Comparison of ENCODE assay signal across 14 cellular contexts in the genomic region with DNA sequence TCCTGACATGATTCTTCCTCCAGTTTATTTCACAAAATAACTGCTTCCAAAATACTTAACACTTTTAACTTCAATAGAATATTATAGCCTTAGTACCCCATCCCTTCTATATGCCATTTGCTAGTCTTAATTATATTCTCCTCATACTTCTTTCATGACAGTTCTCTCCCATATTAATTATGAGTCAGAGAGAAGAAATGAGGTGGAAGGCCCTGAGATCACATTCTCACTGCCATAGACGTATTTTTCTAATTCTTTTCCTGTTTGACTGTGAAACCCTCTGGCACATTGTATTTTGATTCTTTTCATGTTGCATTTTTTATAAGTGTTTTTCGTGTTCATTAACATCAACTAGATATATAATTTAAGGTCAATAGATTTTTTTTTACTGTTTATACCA.
A peak's percentile ranks its signal among the peaks of the same experiment; 100 is the strongest.
DNase-seq lines count a peak whose midpoint lies in the region; ATAC-seq, FAIRE-seq and TF ChIP-seq lines count a peak whose summit lies in the region.
"Had no signal": no experiment of that assay in that cellular context is flagged by ENCODE, and none has a peak within 500 bp of the region (broad histone marks: within the 10 kb centered on the region; RNA-seq: fewer than 3 reads in every experiment).

No MANE protein-coding gene starts in this region.

- peak overlapping the region; percentile 58; the same call in 1 of the 2 replicates for H3K27ac ChIP-seq in GM12878 (ENCODE audit: control insufficient read depth, insufficient read depth)
- no peak overlapping the region for H3K27ac ChIP-seq in kidney (ENCODE audit: low read depth in 2 of 2, low read length in 2 of 2)
- H3K27ac ChIP-seq: adrenal gland had no signal

- H3K36me3 ChIP-seq in GM12878 (ENCODE audit: control insufficient read depth in 2 of 2, insufficient read depth in 2 of 2, low read length in 1 of 2), result peaks cover 2 to 16% of the 10 kb centered on the region in 2 experiments; a peak in 3 of 4 replicates
- H3K36me3 ChIP-seq in kidney epithelial cell (ENCODE audit: control insufficient read depth, insufficient read depth, low read length), result no peaks in the 10 kb centered on the region
- peaks cover 0 to 6% of the 10 kb centered on the region in 2 donors for H3K36me3 ChIP-seq in kidney (ENCODE audit: control insufficient read depth in 1 of 2, insufficient read depth in 2 of 2, low read length in 2 of 2)

- no peak for TF ChIP-seq RAD21 in GM12878 (IDR thresholded peaks at IDR 0.05; ENCODE audit: insufficient read depth, low read depth, low read length)

- TF ChIP-seq CTCF in AG09309 (IDR thresholded peaks at IDR 0.05; ENCODE audit: control insufficient read depth, insufficient read depth, low read depth, low read length, missing control alignments), result no peak
- TF ChIP-seq CTCF in GM12878 (IDR thresholded peaks at IDR 0.05 in 2 of 3, conservative IDR thresholded peaks at IDR 0.05 in 1 of 3; ENCODE audit: control insufficient read depth in 2 of 3, extremely low read depth in 1 of 3, insufficient read depth in 1 of 3, low read depth in 3 of 3, low read length in 3 of 3), result no peak
- no peak for TF ChIP-seq CTCF in kidney epithelial cell (IDR thresholded peaks at IDR 0.05; ENCODE audit: insufficient read depth, low read length, poor library complexity, severe bottlenecking)
- TF ChIP-seq CTCF in kidney (IDR thresholded peaks at IDR 0.05; ENCODE audit: borderline replicate concordance, extremely low read depth, insufficient read depth), result no peak

- RAD21 ChIA-PET in GM12878 (lab: Charles Lee; ENCODE audit: unreplicated experiment), result no interaction called here

- SMC1A ChIA-PET in GM12878 (lab: Charles Lee; ENCODE audit: uncharacterized antibody, unreplicated experiment), result interaction anchor here (1.6 kb wide), 1 partner anchor 13 kb away, joined by 4 read pairs; no protein-coding TSS in a partner anchor

- CTCF ChIA-PET in GM12878 (lab: Yijun Ruan, JAX), result no interaction called here

- H3K27me3 ChIP-seq in GM12878 (replicated peaks in 1 of 2; ENCODE audit: control insufficient read depth in 2 of 2, insufficient read depth in 2 of 2, low read length in 1 of 2) (no peaks in the 10 kb centered on the region), kidney epithelial cell (ENCODE audit: control insufficient read depth, insufficient read depth, low read length) (no peaks in the 10 kb centered on the region)
- H3K27me3 ChIP-seq: adrenal gland, left lung had no signal

- no peak for TF ChIP-seq EP300 in GM12878 (IDR thresholded peaks at IDR 0.05; ENCODE audit: borderline replicate concordance in 1 of 2, control insufficient read depth in 1 of 2, low read depth in 2 of 2, low read length in 2 of 2)

- no peak for ATAC-seq in GM12878
- ATAC-seq in GM19397 (IDR thresholded peaks at IDR 0.05; ENCODE audit: unreplicated experiment), result no peak
- ATAC-seq: left lung had no signal

- no peak overlapping the region for H3K4me3 ChIP-seq in AG09309 (ENCODE audit: control insufficient read depth, low read depth, low read length)
- H3K4me3 ChIP-seq in GM12878, result no peak overlapping the region
- H3K4me3 ChIP-seq in kidney epithelial cell (ENCODE audit: low read depth, low read length), result no peak overlapping the region
- H3K4me3 ChIP-seq in kidney (ENCODE audit: low read length in 2 of 2), result no peak overlapping the region
- H3K4me3 ChIP-seq: adrenal gland, left lung had no signal

- POLR2A ChIA-PET in GM12878 (lab: Charles Lee), result no interaction called here

- H3K9ac ChIP-seq in GM12878 (ENCODE audit: control insufficient read depth, insufficient read depth, low read length), result no peak overlapping the region
- H3K9ac ChIP-seq in kidney (ENCODE audit: low read length in 2 of 2), result no peak overlapping the region

- H3K79me2 ChIP-seq in GM12878 (ENCODE audit: control insufficient read depth, insufficient read depth, low read length), result no peaks in the 10 kb centered on the region

- FAIRE-seq in GM12878 (lab: Jason Lieb, UNC), result no peak
- FAIRE-seq in kidney (lab: Jason Lieb, UNC), result no peak

- no peaks in the 10 kb centered on the region for H4K20me1 ChIP-seq in GM12878 (ENCODE audit: control insufficient read depth, insufficient read depth)

- no peak overlapping the region for H3K4me2 ChIP-seq in GM12878 (ENCODE audit: control insufficient read depth, insufficient read depth)

- no TSS peak for BruUV-seq in GM12878 (replicated peaks; lab: Mats Ljungman, UMichigan)

- intact Hi-C loops in GM12878 (cut with micrococcal nuclease; ENCODE audit: unreplicated experiment), result no loop called here
- intact Hi-C loops in kidney (cut with DNase I), result no loop called here

- H3K9me3 ChIP-seq in GM12878 (replicated peaks; ENCODE audit: control insufficient read depth, insufficient read depth, low read length) (peaks cover 17% of the 10 kb centered on the region), kidney (ENCODE audit: control insufficient read depth in 1 of 2, low read length in 2 of 2) (no peaks in the 10 kb centered on the region)
- H3K9me3 ChIP-seq: adrenal gland, Caco-2, left lung had no signal

- H3K4me1 ChIP-seq in GM12878 (ENCODE audit: control insufficient read depth, insufficient read depth, low read length) (no peaks in the 10 kb centered on the region), kidney (ENCODE audit: control insufficient read depth in 1 of 2, insufficient read depth in 1 of 2, low read depth in 1 of 2, low read length in 2 of 2) (no peaks in the 10 kb centered on the region)
- H3K4me1 ChIP-seq: adrenal gland, Caco-2 had no signal

- in situ Hi-C loops in GM12878 (cut with MboI), result no loop called here

- no peak overlapping the region for H2AFZ ChIP-seq in GM12878 (ENCODE audit: control insufficient read depth, low read depth, low read length)

- DNase-seq in AG09309 (ENCODE audit: low read depth), result peak; percentile 18
- DNase-seq in HT1080 (ENCODE audit: low read depth), result peak; percentile 61
- DNase-seq in GM12878 (ENCODE audit: low read depth, low spot score), result no peak
- DNase-seq in kidney epithelial cell (ENCODE audit: low read depth), result peak; percentile 5
- DNase-seq in OCI-M1 (lab: John Stamatoyannopoulos, UW), result no peak
- DNase-seq in kidney, result no peak
- no peak for DNase-seq in NCI-H1694 treated with DMSO at 0.1 percent for 48 hours (lab: John Stamatoyannopoulos, UW)
- DNase-seq: activated CD4-positive, alpha-beta T cell treated with anti-CD3 and anti-CD28 coated beads, Interleukin-2, amount 10 ng/mL, durations not matched to agents 7 days and 5 days; Caco-2; left lung; NCI-H510A; occipital lobe had no signal

- TF ChIP-seq POLR2A in GM12878 (IDR thresholded peaks at IDR 0.05; ENCODE audit: low read depth, low read length), result no peak

- WGBS in GM12878 (ENCODE audit: insufficient coverage, insufficient replicate concordance, low lambda C conversion rate, missing lambda C conversion rate), result 95% methylated on average over 2 of the region's 2 CpGs

TF ChIP-seq in GM12878, 131 proteins besides CTCF, POLR2A, EP300 and RAD21:
- TF ChIP-seq BCLAF1 (IDR thresholded peaks at IDR 0.05) (no peak), ZSCAN29 (IDR thresholded peaks at IDR 0.05) (no peak), ATF7 (IDR thresholded peaks at IDR 0.05; ENCODE audit: low read depth) (no peak), MLLT1 (IDR thresholded peaks at IDR 0.05) (no peak), NR2C2 (IDR thresholded peaks at IDR 0.05; ENCODE audit: borderline replicate concordance, control insufficient read depth, insufficient read length, low read depth) (no peak), JUNB (IDR thresholded peaks at IDR 0.05) (no peak), ELK1 (IDR thresholded peaks at IDR 0.05; ENCODE audit: low read depth, low read length) (no peak)

Comparison
In these comparisons a context has a peak if more than half of its experiments do, and no peak if none do; other contexts are left out.
1. DNase-seq: peak in AG09309 (single experiment), HT1080 (single experiment) and kidney epithelial cell (single experiment); none in GM12878 (single experiment), OCI-M1 (single experiment), kidney (single experiment) and NCI-H1694 treated with DMSO at 0.1 percent for 48 hours (single experiment).